ENCODE assay signal across 26 cellular contexts in genomic region chr20:61565791-61566190, GRCh38.
"Had no signal": no experiment of that assay in that cellular context is flagged by ENCODE, and none has a peak within 500 bp of the region (broad histone marks: within the 10 kb centered on the region; RNA-seq: fewer than 3 reads in every experiment).

No MANE protein-coding gene starts in this region.

- H3K9ac ChIP-seq: KMS-11 had no signal

- H3K36me3 ChIP-seq: ascending aorta, cardiac muscle cell, SJCRH30 had no signal

- H3K27me3 ChIP-seq: ascending aorta, cardiac muscle cell had no signal

- H3K4me1 ChIP-seq: ascending aorta, SJCRH30 had no signal

- ATAC-seq: activated CD8-positive, alpha-beta T cell treated with anti-CD3 and anti-CD28 coated beads, Interleukin-2, amount 10 ng/mL, durations not matched to agents 7 days and 5 days; activated T-helper 17 cell treated with anti-CD3 and anti-CD28 coated beads, Interleukin-2, amount 50 U/mL, for 72 hours; Panc1 had no signal

- H3K4me2 ChIP-seq: KMS-11 had no signal

- DNase-seq: activated CD4-positive, alpha-beta T cell treated with anti-CD3 and anti-CD28 coated beads, Interleukin-2, amount 10 ng/mL, durations not matched to agents 24 days and 14 days; activated CD4-positive, alpha-beta T cell treated with anti-CD3 and anti-CD28 coated beads, Interleukin-2, amount 50 U/mL, for 4 hours; activated CD8-positive, alpha-beta T cell treated with anti-CD3 and anti-CD28 coated beads, Interleukin-2, amount 10 ng/mL, durations not matched to agents 7 days and 5 days; activated effector memory CD4-positive, alpha-beta T cell treated with anti-CD3 and anti-CD28 coated beads, Interleukin-2, amount 50 U/mL, for 16 hours; activated naive CD4-positive, alpha-beta T cell; activated naive CD4-positive, alpha-beta T cell treated with anti-CD3 and anti-CD28 coated beads, Interleukin-2, amount 50 U/mL, for 16 hours; activated naive CD8-positive, alpha-beta T cell treated with anti-CD3 and anti-CD28 coated beads for 36 hours; activated T-cell treated with anti-CD3 and anti-CD28 coated beads, Interleukin-2, amount 50 U/mL, for 24 hours; amygdala; MM.1S; MV-4-11; NCI-H1092; NCI-H1436 treated with DMSO at 0.1 percent for 48 hours; NCI-H1694 treated with DMSO at 0.1 percent for 48 hours; NCI-H2029; NCI-H510A; NCI-H526 treated with DMSO at 0.1 percent for 48 hours; SHP77; SJCRH30 had no signal

- H3K9me3 ChIP-seq: ascending aorta, SJCRH30 had no signal

- FAIRE-seq: TTC549 had no signal

- H3K27ac ChIP-seq: ascending aorta, cardiac muscle cell, KMS-11, SJCRH30, SK-N-MC had no signal

- H3K4me3 ChIP-seq: ascending aorta, cardiac muscle cell, SJCRH30, SK-N-MC had no signal
